In genomic region chr19:49451430-49452181, GRCh38 we compare ENCODE assay signal across 8 cellular contexts. TPM values are rescaled to one million over a fixed set of nuclear protein-coding genes. Genes with fewer than 3 reads are reported as not detected.
DNase-seq lines count a peak whose midpoint lies in the region; ATAC-seq and TF ChIP-seq lines count a peak whose summit lies in the region.

Gene PIH1D1, minus strand, starts transcription at chr19:49451814. Its CDS starts 240 bp downstream, at chr19:49451574.

- H3K4me3 Mint-ChIP-seq in activated naive CD4-positive, alpha-beta T cell treated with anti-CD3 and anti-CD28 coated beads, Interleukin-2, amount 10 ng/mL, durations not matched to agents 7 days and 5 days, result peak within 1 kb of the TSS; percentile 97

- POLR2A ChIA-PET in HEK293 (lab: Yijun Ruan, JAX), result interaction anchor here (0.5 to 3.0 kb wide), 23 partner anchors 9 to 458 kb away, joined by 3 to 28 read pairs (median 4); partner anchors contain the start of genes DKKL1, FLT3LG, GYS1 and NOSIP

- peaks cover 55% of the 10 kb centered on the region for H3K36me3 Mint-ChIP-seq in activated naive CD4-positive, alpha-beta T cell treated with anti-CD3 and anti-CD28 coated beads, Interleukin-2, amount 10 ng/mL, durations not matched to agents 7 days and 5 days

- H3K9me3 ChIP-seq in HEK293 (ENCODE audit: control insufficient read depth, insufficient read depth, low read depth, low read length) (no peaks in the 10 kb centered on the region), gastroesophageal sphincter (no peaks in the 10 kb centered on the region), neutrophil (no peaks in the 10 kb centered on the region)

- DNase-seq in GDM1 (lab: John Stamatoyannopoulos, UW), result peak; percentile 98
- peak; percentile 100 for DNase-seq in MV-4-11 (lab: John Stamatoyannopoulos, UW)
- DNase-seq in SK-MEL-5 (ENCODE audit: low read depth, low spot score), result peak; percentile 99
- peak; percentile 98 for DNase-seq in activated naive CD4-positive, alpha-beta T cell treated with anti-CD3 and anti-CD28 coated beads, Interleukin-2, amount 10 ng/mL, durations not matched to agents 7 days and 5 days
- DNase-seq in substantia nigra (lab: John Stamatoyannopoulos, UW), result peak; percentile 18 to 99 (median 91)

- peak within 1 kb of the TSS; percentile 99 for H3K27ac Mint-ChIP-seq in activated naive CD4-positive, alpha-beta T cell treated with anti-CD3 and anti-CD28 coated beads, Interleukin-2, amount 10 ng/mL, durations not matched to agents 7 days and 5 days

- H3K9me3 Mint-ChIP-seq in activated naive CD4-positive, alpha-beta T cell treated with anti-CD3 and anti-CD28 coated beads, Interleukin-2, amount 10 ng/mL, durations not matched to agents 7 days and 5 days, result no peaks in the 10 kb centered on the region

- peak within 1 kb of the TSS; percentile 90 for H3K27ac ChIP-seq in HEK293 (ENCODE audit: extremely low read depth, low read depth, low read length)
- peak within 1 kb of the TSS; percentile 95 to 100 (median 96) for H3K27ac ChIP-seq in gastroesophageal sphincter
- peak within 1 kb of the TSS; percentile 88 for H3K27ac ChIP-seq in neutrophil
- peak within 1 kb of the TSS; percentile 90 for H3K27ac ChIP-seq in substantia nigra (ENCODE audit: low read depth, low read length, poor library complexity, severe bottlenecking)

- TF ChIP-seq EP300 in gastroesophageal sphincter (IDR thresholded peaks at IDR 0.05), result no peak

- in situ Hi-C loops in SK-MEL-5 (cut with HindIII; ENCODE audit: low pct_unique_long_range_greater_than_20kb, low sequenced_read_pairs), result no loop called here

- peaks cover 76% of the 10 kb centered on the region for H3K4me1 Mint-ChIP-seq in activated naive CD4-positive, alpha-beta T cell treated with anti-CD3 and anti-CD28 coated beads, Interleukin-2, amount 10 ng/mL, durations not matched to agents 7 days and 5 days

- peak in 1 of 2 donors; percentile 26 for TF ChIP-seq POLR2A in gastroesophageal sphincter (IDR thresholded peaks at IDR 0.05)

- TF ChIP-seq CTCF in HEK293 (tag by site-specific recombination; IDR thresholded peaks at IDR 0.05) (peak; percentile 46), gastroesophageal sphincter (IDR thresholded peaks at IDR 0.05) (peak in 3 of 4 experiments; percentile 22 to 44 (median 30)), neutrophil (IDR thresholded peaks at IDR 0.05) (peak; percentile 10)

- H3K4me3 ChIP-seq in HEK293 (ENCODE audit: low read depth, low read length), result peak within 1 kb of the TSS; percentile 69
- peak within 1 kb of the TSS; percentile 81 to 86 for H3K4me3 ChIP-seq in gastroesophageal sphincter
- peak within 1 kb of the TSS; percentile 83 to 97 for H3K4me3 ChIP-seq in neutrophil (ENCODE audit: low read depth in 1 of 2, low read length in 1 of 2)

- peaks cover 24 to 43% of the 10 kb centered on the region in 2 experiments for H3K36me3 ChIP-seq in HEK293 (ENCODE audit: control insufficient read depth in 2 of 2, insufficient read depth in 1 of 2, low read length in 2 of 2)
- peaks cover 0 to 39% of the 10 kb centered on the region in 2 donors for H3K36me3 ChIP-seq in gastroesophageal sphincter
- peaks cover 13% of the 10 kb centered on the region for H3K36me3 ChIP-seq in neutrophil

- peak; percentile 78 for ATAC-seq in gastroesophageal sphincter

- 0 out of 2 replicates have a peak, but pooled peaks cover 6% of the 10 kb centered on the region for H3K4me1 ChIP-seq in HEK293 (ENCODE audit: control insufficient read depth, insufficient read depth, low read length)
- peaks cover 0 to 62% (median 18%) of the 10 kb centered on the region in 3 donors for H3K4me1 ChIP-seq in gastroesophageal sphincter
- peaks cover 24 to 25% of the 10 kb centered on the region in 2 experiments for H3K4me1 ChIP-seq in neutrophil (ENCODE audit: control insufficient read depth in 1 of 2, insufficient read depth in 1 of 2, low read depth in 1 of 2, low read length in 1 of 2)

- WGBS in gastroesophageal sphincter (ENCODE audit: low coverage in 1 of 2), 2 donors, result 0% methylated on average over 9 to 13 of the region's 42 CpGs

- H3K27me3 Mint-ChIP-seq in activated naive CD4-positive, alpha-beta T cell treated with anti-CD3 and anti-CD28 coated beads, Interleukin-2, amount 10 ng/mL, durations not matched to agents 7 days and 5 days, result no peaks in the 10 kb centered on the region

- no peaks in the 10 kb centered on the region for H3K27me3 ChIP-seq in gastroesophageal sphincter
- H3K27me3 ChIP-seq in neutrophil, result no peaks in the 10 kb centered on the region

- CTCF ChIA-PET in HEK293 (lab: Yijun Ruan, JAX), result interaction anchor here (0.5 to 2.5 kb wide), 16 partner anchors 7 to 1079 kb away, joined by 3 to 16 read pairs (median 4); partner anchors contain the start of gene FLT3LG
- CTCF ChIA-PET in activated naive CD4-positive, alpha-beta T cell treated with anti-CD3 and anti-CD28 coated beads, Interleukin-2, amount 10 ng/mL, durations not matched to agents 7 days and 5 days (lab: Charles Lee), result interaction anchor here (0.8 to 5.1 kb wide), 7 partner anchors 9 to 233 kb away, joined by 3 to 33 read pairs (median 4); no protein-coding TSS in a partner anchor

TF ChIP-seq in HEK293, 187 proteins besides CTCF, POLR2A, EP300 and RAD21 (continues in another document):
- TF ChIP-seq ZNF26 (tag by site-specific recombination; IDR thresholded peaks at IDR 0.05), result no peak
- TF ChIP-seq ZNF776 (tag by site-specific recombination; IDR thresholded peaks at IDR 0.05; ENCODE audit: borderline replicate concordance), result no peak
- no peak for TF ChIP-seq ZNF292 (tag by site-specific recombination; IDR thresholded peaks at IDR 0.05; ENCODE audit: borderline replicate concordance, low read depth)
- TF ChIP-seq, protein P1, sequence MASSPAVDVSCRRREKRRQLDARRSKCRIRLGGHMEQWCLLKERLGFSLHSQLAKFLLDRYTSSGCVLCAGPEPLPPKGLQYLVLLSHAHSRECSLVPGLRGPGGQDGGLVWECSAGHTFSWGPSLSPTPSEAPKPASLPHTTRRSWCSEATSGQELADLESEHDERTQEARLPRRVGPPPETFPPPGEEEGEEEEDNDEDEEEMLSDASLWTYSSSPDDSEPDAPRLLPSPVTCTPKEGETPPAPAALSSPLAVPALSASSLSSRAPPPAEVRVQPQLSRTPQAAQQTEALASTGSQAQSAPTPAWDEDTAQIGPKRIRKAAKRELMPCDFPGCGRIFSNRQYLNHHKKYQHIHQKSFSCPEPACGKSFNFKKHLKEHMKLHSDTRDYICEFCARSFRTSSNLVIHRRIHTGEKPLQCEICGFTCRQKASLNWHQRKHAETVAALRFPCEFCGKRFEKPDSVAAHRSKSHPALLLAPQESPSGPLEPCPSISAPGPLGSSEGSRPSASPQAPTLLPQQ (tag by site-specific recombination; IDR thresholded peaks at IDR 0.05), result peak; percentile 25; the same call in 1 of the 2 replicates
- TF ChIP-seq ZNF423 (tag by site-specific recombination; IDR thresholded peaks at IDR 0.05), result no peak
- TF ChIP-seq MZF1 (tag by site-specific recombination; IDR thresholded peaks at IDR 0.05; ENCODE audit: borderline replicate concordance), result no peak
- TF ChIP-seq ZSCAN5A (tag by site-specific recombination; IDR thresholded peaks at IDR 0.05), result no peak
- no peak for TF ChIP-seq ZNF214 (tag by site-specific recombination; IDR thresholded peaks at IDR 0.05; ENCODE audit: borderline replicate concordance)
- TF ChIP-seq ZNF660 (tag by site-specific recombination; IDR thresholded peaks at IDR 0.05), result no peak
- TF ChIP-seq ZNF654 (tag by site-specific recombination; IDR thresholded peaks at IDR 0.05; ENCODE audit: low read depth), result no peak

RNA-seq across cellular contexts. Expression of gene PIH1D1, which starts in this region (rescaled TPM):
- 60.8 and 64.1 TPM in 2 replicates for total RNA-seq in SK-MEL-5 (2014; rRNA removed; shearing (Covaris generic))
- 48.1 and 51.3 TPM in 2 replicates for polyA plus RNA-seq in SK-MEL-5 (2015; cell fraction: cytosol; rRNA removed)
- 216 and 229 TPM in 2 replicates for polyA plus RNA-seq in SK-MEL-5 (2015; cell fraction: nucleus; rRNA removed)
- 10 to 100 TPM; 67.2 to 82.4 (median 72.5) TPM for total RNA-seq in gastroesophageal sphincter

Comparison
In these comparisons a context has a peak if more than half of its experiments do, and no peak if none do; other contexts are left out.
1. Peak in every context shown above with its lines: DNase-seq, ATAC-seq, H3K4me3 ChIP-seq and H3K27ac ChIP-seq.